8 cellular contexts compared by ENCODE assay signal in the genomic region with DNA sequence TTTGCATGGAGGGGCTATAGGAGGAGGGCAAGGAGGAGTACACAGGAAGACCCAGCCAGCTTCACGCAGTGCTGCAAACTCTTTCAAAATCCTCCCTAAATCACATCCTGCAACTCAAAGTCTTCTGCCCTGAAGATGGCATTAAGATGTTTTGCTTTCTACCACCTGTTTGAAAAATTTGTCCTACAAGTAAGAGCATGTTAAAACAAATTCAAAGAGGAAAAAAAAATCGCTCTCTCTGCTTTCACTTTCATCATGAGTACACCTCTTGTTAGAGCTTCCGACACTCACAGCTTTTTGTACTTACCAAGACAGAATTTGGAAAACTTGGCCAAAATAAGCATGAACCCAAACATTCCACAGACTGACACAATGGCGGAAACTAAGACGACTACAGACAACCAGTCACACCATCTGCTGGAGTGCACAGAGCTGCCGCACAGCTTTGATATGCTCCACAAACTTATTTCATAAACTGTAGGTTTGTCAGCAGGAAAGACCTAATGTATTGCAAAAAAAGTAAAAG. TPM values are rescaled to one million over a fixed set of nuclear protein-coding genes. Genes with fewer than 3 reads are reported as not detected.
DNase-seq lines count a peak whose midpoint lies in the region; ATAC-seq, FAIRE-seq and TF ChIP-seq lines count a peak whose summit lies in the region.

No MANE protein-coding gene starts in this region.

- intact Hi-C loops in endothelial cell of umbilical vein (cut with micrococcal nuclease): no loop called here

- H3K9ac ChIP-seq in endothelial cell of umbilical vein (replicated peaks; ENCODE audit: extremely low read depth, insufficient read depth, low read length): peak overlapping the region; percentile 77

- peak overlapping the region; percentile 85 for H2AFZ ChIP-seq in endothelial cell of umbilical vein (ENCODE audit: low read depth, low read length)

- peak; percentile 89 for FAIRE-seq in endothelial cell of umbilical vein (lab: Jason Lieb, UNC)
- no peak for FAIRE-seq in HTR-8/SVneo (lab: Jason Lieb, UNC)

- ATAC-seq in HG02759 (IDR thresholded peaks at IDR 0.05; ENCODE audit: unreplicated experiment) (peak; percentile 61), RWPE2 (ENCODE audit: low read depth) (peak; percentile 80)

- TF ChIP-seq POLR2A in endothelial cell of umbilical vein (IDR thresholded peaks at IDR 0.05; ENCODE audit: low read depth, low read length): no peak

- TF ChIP-seq CTCF in RWPE2 (IDR thresholded peaks at IDR 0.05; ENCODE audit: poor library complexity, severe bottlenecking) (peak; percentile 16), endothelial cell of umbilical vein (IDR thresholded peaks at IDR 0.05; ENCODE audit: extremely low read depth in 1 of 2, insufficient read depth in 1 of 2, low read depth in 1 of 2, low read length in 2 of 2) (no peak), neutrophil (IDR thresholded peaks at IDR 0.05) (no peak)

- H3K79me2 ChIP-seq in endothelial cell of umbilical vein (ENCODE audit: control insufficient read depth, insufficient read depth, low read length): no peaks in the 10 kb centered on the region

- H3K36me3 ChIP-seq in RWPE2 (ENCODE audit: low read depth) (no peaks in the 10 kb centered on the region), endothelial cell of umbilical vein (ENCODE audit: control insufficient read depth in 2 of 2, extremely low read depth in 1 of 2, insufficient read depth in 2 of 2, low read length in 2 of 2) (no peaks in the 10 kb centered on the region), neutrophil (no peaks in the 10 kb centered on the region)

- H3K27ac ChIP-seq in RWPE2 (ENCODE audit: poor library complexity, severe bottlenecking) (peak overlapping the region; percentile 26), endothelial cell of umbilical vein (ENCODE audit: insufficient read depth, low read depth, low read length) (peak overlapping the region; percentile 49), neutrophil (peak overlapping the region; percentile 74)

- peaks cover 7% of the 10 kb centered on the region for H3K4me1 ChIP-seq in RWPE2 (ENCODE audit: insufficient read depth, poor library complexity, severe bottlenecking)
- H3K4me1 ChIP-seq in endothelial cell of umbilical vein (ENCODE audit: control insufficient read depth, extremely low read depth, insufficient read depth, low read length): peaks cover 23% of the 10 kb centered on the region
- peaks cover 0 to 12% of the 10 kb centered on the region in 2 experiments for H3K4me1 ChIP-seq in neutrophil (ENCODE audit: control insufficient read depth in 1 of 2, insufficient read depth in 1 of 2, low read depth in 1 of 2, low read length in 1 of 2)

- POLR2A ChIA-PET in endothelial cell of umbilical vein (lab: Charles Lee): interaction anchor here (0.6 kb wide), 1 partner anchor 93 kb away, joined by 3 read pairs; no protein-coding TSS in a partner anchor

- H3K4me2 ChIP-seq in endothelial cell of umbilical vein (ENCODE audit: insufficient read depth, low read length): peak overlapping the region; percentile 94

- H3K9me1 ChIP-seq in endothelial cell of umbilical vein (replicated peaks; ENCODE audit: control insufficient read depth, extremely low read depth, insufficient read depth, low read length): no peaks in the 10 kb centered on the region

- CTCF ChIA-PET in endothelial cell of umbilical vein (lab: Charles Lee): interaction anchor here (0.7 to 3.0 kb wide), 12 partner anchors 11 to 317 kb away, joined by 3 to 14 read pairs (median 4); a partner anchor contains a TSS

- H3K4me3 ChIP-seq in RWPE2 (ENCODE audit: severe bottlenecking) (peak overlapping the region; percentile 18), endothelial cell of umbilical vein (replicated peaks in 1 of 3; ENCODE audit: insufficient read depth in 1 of 3, low read depth in 1 of 3, low read length in 3 of 3) (peak overlapping the region; percentile 22 to 85 (median 27)), neutrophil (ENCODE audit: low read depth in 1 of 2, low read length in 1 of 2) (peak overlapping the region; percentile 2 to 66)

- no peaks in the 10 kb centered on the region for H4K20me1 ChIP-seq in endothelial cell of umbilical vein (replicated peaks; ENCODE audit: control insufficient read depth, extremely low read depth, insufficient read depth, low read length)

- no peaks in the 10 kb centered on the region for H3K27me3 ChIP-seq in RWPE2 (ENCODE audit: insufficient read depth, poor library complexity, severe bottlenecking)
- no peaks in the 10 kb centered on the region for H3K27me3 ChIP-seq in endothelial cell of umbilical vein (ENCODE audit: control insufficient read depth in 2 of 2, insufficient read depth in 2 of 2, low read length in 2 of 2)
- H3K27me3 ChIP-seq in neutrophil: no peaks in the 10 kb centered on the region

- H3K9me3 ChIP-seq in RWPE2 (ENCODE audit: severe bottlenecking) (no peaks in the 10 kb centered on the region), endothelial cell of umbilical vein (replicated peaks; ENCODE audit: control insufficient read depth, insufficient read depth, low read length) (no peaks in the 10 kb centered on the region), neutrophil (no peaks in the 10 kb centered on the region)

- dilution Hi-C loops in endothelial cell of umbilical vein (cut with MboI; ENCODE audit: extremely low pct_ligation_motif_present, low sequenced_read_pairs): no loop called here

- peak; percentile 14 to 15 for DNase-seq in activated CD4-positive, alpha-beta T cell treated with anti-CD3 and anti-CD28 coated beads for 4 hours
- no peak for DNase-seq in activated CD4-positive, alpha-beta T cell treated with anti-CD3 and anti-CD28 coated beads for 1 hour
- no peak for DNase-seq in RWPE2 (ENCODE audit: low spot score)
- no peak for DNase-seq in endothelial cell of umbilical vein (ENCODE audit: low read depth, low spot score)
- DNase-seq in HTR-8/SVneo (ENCODE audit: insufficient read length, low spot score): no peak
- DNase-seq in NCI-H146 treated with DMSO at 0.1 percent for 48 hours (lab: John Stamatoyannopoulos, UW; ENCODE audit: unreplicated experiment): no peak

- no TSS peak for BruUV-seq in endothelial cell of umbilical vein (replicated peaks; lab: Mats Ljungman, UMichigan)

TF ChIP-seq in endothelial cell of umbilical vein, 7 proteins besides CTCF, POLR2A, EP300 and RAD21:
- TF ChIP-seq GATA2 (IDR thresholded peaks at IDR 0.05; ENCODE audit: insufficient read depth, insufficient read length, low read depth, low read length): no peak
- TF ChIP-seq, protein P1, sequence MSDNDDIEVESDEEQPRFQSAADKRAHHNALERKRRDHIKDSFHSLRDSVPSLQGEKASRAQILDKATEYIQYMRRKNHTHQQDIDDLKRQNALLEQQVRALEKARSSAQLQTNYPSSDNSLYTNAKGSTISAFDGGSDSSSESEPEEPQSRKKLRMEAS (IDR thresholded peaks at IDR 0.05; ENCODE audit: insufficient read depth, insufficient read length): no peak
- no peak for TF ChIP-seq EZH2 (IDR thresholded peaks at IDR 0.05; ENCODE audit: borderline replicate concordance, low read depth, low read length, severe bottlenecking)
- TF ChIP-seq FOS (IDR thresholded peaks at IDR 0.05; ENCODE audit: borderline replicate concordance, insufficient read depth, low read length): no peak
- TF ChIP-seq JUN (IDR thresholded peaks at IDR 0.05; ENCODE audit: borderline replicate concordance, insufficient read depth, insufficient read length, low read depth): no peak
- no peak for TF ChIP-seq MYC (IDR thresholded peaks at IDR 0.05; ENCODE audit: low read depth, low read length)
- TF ChIP-seq POLR2AphosphoS5 (IDR thresholded peaks at IDR 0.05; ENCODE audit: insufficient read depth, low read depth, low read length): no peak
TF ChIP-seq in endothelial cell of umbilical vein: peak in this region for 0.

RNA-seq across cellular contexts. Expression of a gene that starts 21.3 kb away (rescaled TPM):
- total RNA-seq in endothelial cell of umbilical vein: 4.6 and 5.0 TPM in 2 replicates
- polyA plus RNA-seq in endothelial cell of umbilical vein: 2.8 and 3.6 TPM in 2 replicates
- 2.3 and 2.7 TPM in 2 replicates for polyA plus RNA-seq in endothelial cell of umbilical vein (2011; cell fraction: cytosol; rRNA removed)
- 2.1 and 3.4 TPM in 2 replicates for polyA plus RNA-seq in endothelial cell of umbilical vein (2011; cell fraction: nucleus; rRNA removed)
- 3.1 and 3.2 TPM in 2 replicates for polyA plus RNA-seq in endothelial cell of umbilical vein (2012)
- polyA minus RNA-seq in endothelial cell of umbilical vein: 1.8 and 2.7 TPM in 2 replicates
- 9.9 TPM for polyA minus RNA-seq in endothelial cell of umbilical vein (2011; cell fraction: cytosol; rRNA and poly(A)+ RNA removed)
- 1.7 and 2.5 TPM in 2 replicates for polyA minus RNA-seq in endothelial cell of umbilical vein (2011; cell fraction: nucleus; rRNA and poly(A)+ RNA removed)

Comparison
In these comparisons a context has a peak if more than half of its experiments do, and no peak if none do; other contexts are left out.
1. DNase-seq: peak in activated CD4-positive, alpha-beta T cell treated with anti-CD3 and anti-CD28 coated beads for 4 hours (2 of 2); none in activated CD4-positive, alpha-beta T cell treated with anti-CD3 and anti-CD28 coated beads for 1 hour (single experiment), RWPE2 (single experiment), endothelial cell of umbilical vein (single experiment), HTR-8/SVneo (single experiment) and NCI-H146 treated with DMSO at 0.1 percent for 48 hours (single experiment).
2. Peak in every context shown above with its lines, with median percentiles within 50 percentile points of each other: H3K27ac ChIP-seq and H3K4me3 ChIP-seq.